Comparison of ENCODE assay signal across 8 cellular contexts in genomic region chr3:101512521-101513418, GRCh38. TPM values are rescaled to one million over a fixed set of nuclear protein-coding genes. Genes with fewer than 3 reads are reported as not detected.
DNase-seq lines count a peak whose midpoint lies in the region; ATAC-seq and TF ChIP-seq lines count a peak whose summit lies in the region.

TSS of gene SENP7 (minus strand) at chr3:101513212. CDS start at chr3:101513130, 82 bp downstream.

- H3K9me3 ChIP-seq in adrenal gland (replicated peaks in 1 of 3) (no peaks in the 10 kb centered on the region), heart left ventricle (no peaks in the 10 kb centered on the region), upper lobe of left lung (no peaks in the 10 kb centered on the region)

- peaks cover 0 to 15% of the 10 kb centered on the region in 2 donors for H3K4me1 ChIP-seq in adrenal gland (replicated peaks in 1 of 2)
- peaks cover 0 to 18% (median 7%) of the 10 kb centered on the region in 12 donors for H3K4me1 ChIP-seq in heart left ventricle
- H3K4me1 ChIP-seq in upper lobe of left lung: peaks cover 7 to 16% (median 14%) of the 10 kb centered on the region in 4 donors

- peak in 1 of 4 donors; percentile 29 for TF ChIP-seq EP300 in upper lobe of left lung (IDR thresholded peaks at IDR 0.05)

- H3K27me3 Mint-ChIP-seq in T-cell: no peaks in the 10 kb centered on the region

- POLR2A ChIA-PET in T-cell (lab: Charles Lee): interaction anchor here (0.6 to 1.7 kb wide), 6 partner anchors 9 to 1166 kb away, joined by 3 to 10 read pairs (median 4); partner anchors contain the start of genes PCNP (in 1 of the 2) and TRMT10C (in 1 of the 2)

- H3K27ac ChIP-seq in adrenal gland (peak within 1 kb of the TSS; percentile 73 to 99 (median 96)), heart left ventricle (peak within 1 kb of the TSS; percentile 79 to 98 (median 95)), upper lobe of left lung (peak within 1 kb of the TSS; percentile 89 to 98 (median 95))

- TF ChIP-seq POLR2A in adrenal gland (IDR thresholded peaks at IDR 0.05): peak; percentile 16 to 76
- TF ChIP-seq POLR2A in heart left ventricle (IDR thresholded peaks at IDR 0.05): no peak
- TF ChIP-seq POLR2A in upper lobe of left lung (IDR thresholded peaks at IDR 0.05): peak in 2 of 4 donors; percentile 16 to 33

- 0 to 1% (median 0%) methylated on average over 52 to 56 of the region's 59 CpGs for WGBS in adrenal gland, 4 donors
- 0% methylated on average over 54 to 59 of the region's 59 CpGs for WGBS in heart left ventricle, 4 donors
- WGBS in upper lobe of left lung, 2 donors: 0% methylated on average over 53 to 57 of the region's 59 CpGs

- H3K36me3 ChIP-seq in adrenal gland (replicated peaks in 1 of 2) (no peaks in the 10 kb centered on the region), heart left ventricle (no peaks in the 10 kb centered on the region), upper lobe of left lung (no peaks in the 10 kb centered on the region)

- peak within 1 kb of the TSS; percentile 96 to 100 (median 99) for H3K4me3 Mint-ChIP-seq in T-cell

- TF ChIP-seq CTCF in HFF-Myc (IDR thresholded peaks at IDR 0.05; ENCODE audit: low read depth, low read length, missing control alignments): no peak
- no peak for TF ChIP-seq CTCF in adrenal gland (IDR thresholded peaks at IDR 0.05)
- TF ChIP-seq CTCF in heart left ventricle (IDR thresholded peaks at IDR 0.05): no peak
- TF ChIP-seq CTCF in upper lobe of left lung (IDR thresholded peaks at IDR 0.05): no peak

- peak within 1 kb of the TSS; percentile 98 for H3K27ac Mint-ChIP-seq in T-cell

- ATAC-seq in T-cell (replicated peaks in 1 of 4): peak; percentile 69 to 74 (median 70)
- ATAC-seq in heart left ventricle: peak; percentile 81 to 90 (median 88)
- peak; percentile 74 to 93 for ATAC-seq in upper lobe of left lung (ENCODE audit: low FRiP score in 2 of 2)

- H3K36me3 Mint-ChIP-seq in T-cell: peaks cover 11% of the 10 kb centered on the region

- intact Hi-C loops in adrenal gland (cut with DNase I) (no loop called here), heart left ventricle (cut with DNase I) (loop anchor here in 9 of 10 donors (2.0 to 10.0 kb wide), 5 partner anchors 48 to 165 kb away; partner anchors contain the start of genes TRMT10C (in 6 of the 9), PCNP (in 4 of the 9) and ZBTB11 (in 1 of the 9)), posterior vena cava (cut with DNase I) (no loop called here)

- peaks cover 60 to 67% (median 66%) of the 10 kb centered on the region in 3 donors for H3K4me1 Mint-ChIP-seq in T-cell

- DNase-seq in GDM1 (lab: John Stamatoyannopoulos, UW) (peak; percentile 60), HFF-Myc (ENCODE audit: extremely low read depth, low read depth) (peak; percentile 41), NCI-H128 (lab: John Stamatoyannopoulos, UW; ENCODE audit: unreplicated experiment) (peak; percentile 67), T-cell (peak; percentile 45 to 77 (median 68)), adrenal gland (peak; percentile 84 to 92 (median 90)), heart left ventricle (peak; percentile 86 to 93 (median 89)), posterior vena cava (ENCODE audit: low spot score) (peak; percentile 96), upper lobe of left lung (peak; percentile 85 to 90)

- H3K27me3 ChIP-seq in adrenal gland (no peaks in the 10 kb centered on the region), heart left ventricle (peaks cover 0 to 6% (median 0%) of the 10 kb centered on the region in 9 donors), upper lobe of left lung (no peaks in the 10 kb centered on the region)

- H3K4me3 ChIP-seq in HFF-Myc (replicated peaks; ENCODE audit: low read depth, low read length) (peak within 1 kb of the TSS; percentile 72), adrenal gland (peak within 1 kb of the TSS; percentile 31 to 95 (median 59)), heart left ventricle (peak within 1 kb of the TSS; percentile 73 to 95 (median 86)), upper lobe of left lung (peak within 1 kb of the TSS; percentile 67 to 90 (median 83))

- CTCF ChIA-PET in T-cell (lab: Charles Lee): interaction anchor here (0.6 to 2.2 kb wide), 6 partner anchors 18 to 1408 kb away, joined by 3 to 8 read pairs (median 5); partner anchors contain the start of gene PCNP (in 1 of the 2)

- H3K9me3 Mint-ChIP-seq in T-cell: no peaks in the 10 kb centered on the region

RNA-seq across cellular contexts. Expression of gene SENP7, which starts in this region (rescaled TPM):
- total RNA-seq in T-cell (10 to 100 TPM; 45.8 to 55.9 (median 48.6) TPM), adrenal gland (10 to 100 TPM in 5 of 8 donors, 1 to 10 TPM in 3; 6.2 to 23.3 (median 12.7) TPM), heart left ventricle (10 to 100 TPM in 4 of 9 donors, 1 to 10 TPM in 5; 6.6 to 12.0 (median 8.5) TPM), posterior vena cava (10 to 100 TPM; 17.0 to 20.0 TPM), upper lobe of left lung (10 to 100 TPM in 5 of 6 donors, 1 to 10 TPM in 1; 6.0 to 34.6 (median 14.3) TPM)
- polyA plus RNA-seq in adrenal gland (10 to 100 TPM in 1 of 3 donors, 1 to 10 TPM in 2; 7.0 to 12.9 (median 10.0) TPM), heart left ventricle (1 to 10 TPM; 5.3 to 6.5 TPM)

Comparison
In these comparisons a context has a peak if more than half of its experiments do, and no peak if none do; other contexts are left out.
1. Peak in every context shown above with its lines: DNase-seq, ATAC-seq, H3K4me3 ChIP-seq and H3K27ac ChIP-seq.
2. DNase-seq: peak in every context shown above with its lines; median percentile 96 in posterior vena cava; 90 in adrenal gland; 89 in heart left ventricle; 88 in upper lobe of left lung; 68 in T-cell; 67 in NCI-H128; 60 in GDM1; 41 in HFF-Myc.
3. POLR2A ChIP-seq: peak in adrenal gland (2 of 2); none in heart left ventricle (0 of 2).
4. intact Hi-C loops: an anchor here in heart left ventricle (2.0 to 10.0 kb wide); none called in adrenal gland and posterior vena cava.